In genomic region chr2:178267660-178268059, GRCh38 we compare ENCODE assay signal across 8 cellular contexts.
"Had no signal": no experiment of that assay in that cellular context is flagged by ENCODE, and none has a peak within 500 bp of the region (broad histone marks: within the 10 kb centered on the region; RNA-seq: fewer than 3 reads in every experiment).

No MANE protein-coding gene starts in this region.

- DNase-seq: H9, HFFc6, KG1 had no signal

- H2AFZ ChIP-seq: GM23338 had no signal

- H3K4me3 ChIP-seq: GM23338 had no signal

- FAIRE-seq: H1, H54, HepG2 had no signal

- H3K4me2 ChIP-seq: GM23338 had no signal

- ATAC-seq: GM23338, HepG2 had no signal

- H3K27ac ChIP-seq: HL-60 had no signal
